In genomic region chr3:176814252-176814651, GRCh38 we compare ENCODE assay signal across 8 cellular contexts.
A peak's percentile ranks its signal among the peaks of the same experiment; 100 is the strongest.
DNase-seq lines count a peak whose midpoint lies in the region; ATAC-seq and TF ChIP-seq lines count a peak whose summit lies in the region.

No MANE protein-coding gene starts in this region.

- H3K36me3 ChIP-seq in esophagus muscularis mucosa, result no peaks in the 10 kb centered on the region
- no peaks in the 10 kb centered on the region for H3K36me3 ChIP-seq in neural cell (ENCODE audit: insufficient read depth, low read length)

- H3K27me3 ChIP-seq in esophagus muscularis mucosa, result no peaks in the 10 kb centered on the region
- no peaks in the 10 kb centered on the region for H3K27me3 ChIP-seq in neural cell (ENCODE audit: insufficient read depth, low read depth, low read length)

- H3K27ac ChIP-seq in esophagus muscularis mucosa (replicated peaks in 1 of 4), result no peak overlapping the region
- H3K27ac ChIP-seq in neural cell (ENCODE audit: low read length), result no peak overlapping the region

- TF ChIP-seq CTCF in esophagus muscularis mucosa (IDR thresholded peaks at IDR 0.05) (peak in 2 of 3 experiments; percentile 33 to 60), neural cell (IDR thresholded peaks at IDR 0.05; ENCODE audit: poor library complexity, severe bottlenecking) (peak; percentile 36)

- H3F3A ChIP-seq in neural cell (ENCODE audit: insufficient read depth, low read length, poor library complexity, severe bottlenecking), result no peaks in the 10 kb centered on the region

- H3K79me2 ChIP-seq in neural cell (replicated peaks; ENCODE audit: insufficient read depth, low read length), result no peaks in the 10 kb centered on the region

- H3K9me3 ChIP-seq in esophagus muscularis mucosa, result no peaks in the 10 kb centered on the region
- H3K9me3 ChIP-seq in neural cell (ENCODE audit: low read length), result no peaks in the 10 kb centered on the region

- no peak for TF ChIP-seq RAD21 in neural cell (conservative IDR thresholded peaks at IDR 0.05)

- H2AFZ ChIP-seq in neural cell (ENCODE audit: low read depth, low read length), result no peak overlapping the region

- peak; percentile 98 for ATAC-seq in HG03097 (IDR thresholded peaks at IDR 0.05; ENCODE audit: low FRiP score, unreplicated experiment)

- H3K4me3 ChIP-seq in esophagus muscularis mucosa (no peak overlapping the region), neural cell (ENCODE audit: low read length) (no peak overlapping the region)

- H3K9me2 ChIP-seq in neural cell (ENCODE audit: insufficient read depth, low read length), result no peaks in the 10 kb centered on the region

- no peak for TF ChIP-seq POLR2A in esophagus muscularis mucosa (IDR thresholded peaks at IDR 0.05; ENCODE audit: low read depth)

- H4K20me1 ChIP-seq in neural cell (ENCODE audit: insufficient read depth), result no peaks in the 10 kb centered on the region

- H3K4me1 ChIP-seq in esophagus muscularis mucosa, result no peaks in the 10 kb centered on the region

- DNase-seq in Daoy (ENCODE audit: low read depth) (peak; percentile 80), GM19240 (ENCODE audit: insufficient read length, low spot score) (peak; percentile 2), OCI-M2 (lab: John Stamatoyannopoulos, UW; ENCODE audit: unreplicated experiment) (peak; percentile 34), esophagus muscularis mucosa (ENCODE audit: extremely low spot score) (no peak), NCI-H1092 (lab: John Stamatoyannopoulos, UW) (no peak), activated gamma-delta T cell treated with Interleukin-2 at 50 U/mL for 16 hours (no peak)

- no peak for TF ChIP-seq EP300 in esophagus muscularis mucosa (IDR thresholded peaks at IDR 0.05)
- TF ChIP-seq EP300 in neural cell (conservative IDR thresholded peaks at IDR 0.05; ENCODE audit: poor library complexity, severe bottlenecking), result no peak

- H3K9ac ChIP-seq in neural cell (ENCODE audit: low read length), result no peak overlapping the region

- H3K4me2 ChIP-seq in neural cell (ENCODE audit: low read length), result no peak overlapping the region

- WGBS in esophagus muscularis mucosa, result 29% methylated on average over 12 of the region's 12 CpGs

- intact Hi-C loops in esophagus muscularis mucosa (cut with DNase I), result no loop called here

TF ChIP-seq in neural cell, 6 proteins besides CTCF, POLR2A, EP300 and RAD21:
- TF ChIP-seq EZH2 (IDR thresholded peaks at IDR 0.05; ENCODE audit: borderline replicate concordance, insufficient read depth, low read length, poor library complexity, severe bottlenecking) (no peak), POLR2AphosphoS5 (IDR thresholded peaks at IDR 0.05) (no peak), REST (IDR thresholded peaks at IDR 0.05; ENCODE audit: borderline replicate concordance) (no peak), MXI1 (conservative IDR thresholded peaks at IDR 0.05; ENCODE audit: poor library complexity, severe bottlenecking) (no peak), TAF1 (IDR thresholded peaks at IDR 0.05; ENCODE audit: low read depth) (no peak), SMC3 (conservative IDR thresholded peaks at IDR 0.05; ENCODE audit: poor library complexity) (no peak)
TF ChIP-seq in neural cell: peak in this region for 0.

Comparison
In these comparisons a context has a peak if more than half of its experiments do, and no peak if none do; other contexts are left out.
1. DNase-seq: peak in Daoy (single experiment), GM19240 (single experiment) and OCI-M2 (single experiment); none in esophagus muscularis mucosa (single experiment), NCI-H1092 (single experiment) and activated gamma-delta T cell treated with Interleukin-2 at 50 U/mL for 16 hours (single experiment).